Comparison of ENCODE assay signal across 11 cellular contexts in genomic region chr12:6830286-6830892, GRCh38. TPM values are rescaled to one million over a fixed set of nuclear protein-coding genes. Genes with fewer than 3 reads are reported as not detected.
DNase-seq lines count a peak whose midpoint lies in the region; ATAC-seq and TF ChIP-seq lines count a peak whose summit lies in the region.
"Had no signal": no experiment of that assay in that cellular context is flagged by ENCODE, and none has a peak within 500 bp of the region (broad histone marks: within the 10 kb centered on the region; RNA-seq: fewer than 3 reads in every experiment).

No MANE protein-coding gene starts in this region.

- H3K9me3 Mint-ChIP-seq in activated CD8-positive, alpha-beta T cell treated with anti-CD3 and anti-CD28 coated beads for 36 hours: no peaks in the 10 kb centered on the region
- H3K9me3 Mint-ChIP-seq in activated CD8-positive, alpha-beta T cell treated with anti-CD3 and anti-CD28 coated beads, Interleukin-2, amount 10 ng/mL, durations not matched to agents 7 days and 5 days (ENCODE audit: insufficient read depth): no peaks in the 10 kb centered on the region
- H3K9me3 Mint-ChIP-seq: activated B cell treated with CpG ODN at 0.5 μM for 24 hours; activated naive CD4-positive, alpha-beta T cell treated with anti-CD3 and anti-CD28 coated beads for 36 hours had no signal

- DNase-seq in activated CD8-positive, alpha-beta T cell treated with anti-CD3 and anti-CD28 coated beads for 36 hours: no peak
- DNase-seq in activated CD8-positive, alpha-beta T cell treated with anti-CD3 and anti-CD28 coated beads, Interleukin-2, amount 10 ng/mL, durations not matched to agents 7 days and 5 days: no peak
- no peak for DNase-seq in esophagus muscularis mucosa (ENCODE audit: extremely low spot score)
- no peak for DNase-seq in thoracic aorta (ENCODE audit: low spot score)
- no peak for DNase-seq in G401 (ENCODE audit: low spot score)
- no peak for DNase-seq in AML-193 (lab: John Stamatoyannopoulos, UW)
- DNase-seq: ACHN; activated B cell treated with CpG ODN at 0.5 μM for 24 hours; activated naive CD4-positive, alpha-beta T cell treated with anti-CD3 and anti-CD28 coated beads for 36 hours; islet precursor cell; NCI-H2081 treated with DMSO at 0.1 percent for 48 hours had no signal

- CTCF ChIA-PET in activated CD8-positive, alpha-beta T cell treated with anti-CD3 and anti-CD28 coated beads for 36 hours (lab: Charles Lee): interaction anchor here (0.9 to 17.9 kb wide), 7 partner anchors 17 to 146 kb away, joined by 3 to 341 read pairs (median 5); partner anchors contain the start of genes CDCA3, MLF2, PTMS and SPSB2
- CTCF ChIA-PET in activated CD8-positive, alpha-beta T cell treated with anti-CD3 and anti-CD28 coated beads, Interleukin-2, amount 10 ng/mL, durations not matched to agents 7 days and 5 days (lab: Charles Lee): interaction anchor here (1.1 kb wide), 3 partner anchors 61 to 77 kb away, joined by 3 to 5 read pairs (median 4); partner anchors contain the start of gene MLF2

- H3K4me1 ChIP-seq in esophagus muscularis mucosa: peaks cover 20 to 47% (median 43%) of the 10 kb centered on the region in 4 donors
- peaks cover 7 to 35% of the 10 kb centered on the region in 2 donors for H3K4me1 ChIP-seq in thoracic aorta (ENCODE audit: control insufficient read depth in 1 of 2, low read depth in 2 of 2)

- H3K4me3 Mint-ChIP-seq in activated CD8-positive, alpha-beta T cell treated with anti-CD3 and anti-CD28 coated beads for 36 hours: peak overlapping the region; percentile 79
- no peak overlapping the region for H3K4me3 Mint-ChIP-seq in activated CD8-positive, alpha-beta T cell treated with anti-CD3 and anti-CD28 coated beads, Interleukin-2, amount 10 ng/mL, durations not matched to agents 7 days and 5 days

- no peaks in the 10 kb centered on the region for H3K9me3 ChIP-seq in esophagus muscularis mucosa
- no peaks in the 10 kb centered on the region for H3K9me3 ChIP-seq in thoracic aorta

- no peak overlapping the region for H3K4me3 ChIP-seq in esophagus muscularis mucosa
- H3K4me3 ChIP-seq in thoracic aorta: no peak overlapping the region

- in situ Hi-C loops in G401 (cut with HindIII; ENCODE audit: low sequenced_read_pairs): no loop called here

- POLR2A ChIA-PET in activated CD8-positive, alpha-beta T cell treated with anti-CD3 and anti-CD28 coated beads for 36 hours (lab: Charles Lee): interaction anchor here (0.7 to 1.5 kb wide), 5 partner anchors 22 to 141 kb away, joined by 3 to 5 read pairs (median 4); partner anchors contain the start of genes TPI1, USP5 and ZNF384
- POLR2A ChIA-PET in activated CD8-positive, alpha-beta T cell treated with anti-CD3 and anti-CD28 coated beads, Interleukin-2, amount 10 ng/mL, durations not matched to agents 7 days and 5 days (lab: Charles Lee): interaction anchor here (0.6 to 1.0 kb wide), 2 partner anchors 41 to 56 kb away, joined by 3 read pairs; no protein-coding TSS in a partner anchor

- no peaks in the 10 kb centered on the region for H3K36me3 Mint-ChIP-seq in activated CD8-positive, alpha-beta T cell treated with anti-CD3 and anti-CD28 coated beads for 36 hours (ENCODE audit: low read depth)
- H3K36me3 Mint-ChIP-seq in activated CD8-positive, alpha-beta T cell treated with anti-CD3 and anti-CD28 coated beads, Interleukin-2, amount 10 ng/mL, durations not matched to agents 7 days and 5 days (ENCODE audit: low read depth): no peaks in the 10 kb centered on the region

- H3K36me3 ChIP-seq in esophagus muscularis mucosa (peaks cover 0 to 49% (median 22%) of the 10 kb centered on the region in 4 donors), thoracic aorta (peaks cover 15% of the 10 kb centered on the region)

- no peak for TF ChIP-seq EP300 in esophagus muscularis mucosa (IDR thresholded peaks at IDR 0.05)

- H3K27ac ChIP-seq in esophagus muscularis mucosa (replicated peaks in 1 of 4): peak overlapping the region in 3 of 4 donors; percentile 87 to 88 (median 88)
- H3K27ac ChIP-seq in thoracic aorta: peak overlapping the region; percentile 81 to 89

- intact Hi-C loops in activated CD8-positive, alpha-beta T cell treated with anti-CD3 and anti-CD28 coated beads for 36 hours (cut with micrococcal nuclease): no loop called here
- intact Hi-C loops in esophagus muscularis mucosa (cut with DNase I): no loop called here

- H3K27me3 ChIP-seq in esophagus muscularis mucosa: peaks cover 0 to under 1% (median 0%) of the 10 kb centered on the region in 4 donors
- no peaks in the 10 kb centered on the region for H3K27me3 ChIP-seq in thoracic aorta (replicated peaks; ENCODE audit: insufficient read depth)

- 66% methylated on average over 11 of the region's 11 CpGs for WGBS in esophagus muscularis mucosa

- H3K4me1 Mint-ChIP-seq in activated CD8-positive, alpha-beta T cell treated with anti-CD3 and anti-CD28 coated beads for 36 hours (ENCODE audit: low read depth): peaks cover 27% of the 10 kb centered on the region
- peaks cover 21% of the 10 kb centered on the region for H3K4me1 Mint-ChIP-seq in activated CD8-positive, alpha-beta T cell treated with anti-CD3 and anti-CD28 coated beads, Interleukin-2, amount 10 ng/mL, durations not matched to agents 7 days and 5 days (ENCODE audit: low read depth)

- ATAC-seq in activated CD8-positive, alpha-beta T cell treated with anti-CD3 and anti-CD28 coated beads for 36 hours: no peak
- ATAC-seq in activated CD8-positive, alpha-beta T cell treated with anti-CD3 and anti-CD28 coated beads, Interleukin-2, amount 10 ng/mL, durations not matched to agents 7 days and 5 days: no peak
- no peak for ATAC-seq in thoracic aorta (ENCODE audit: insufficient number of reproducible peaks, low FRiP score, low read depth)

- H3K27ac Mint-ChIP-seq in activated CD8-positive, alpha-beta T cell treated with anti-CD3 and anti-CD28 coated beads for 36 hours: no peak overlapping the region
- no peak overlapping the region for H3K27ac Mint-ChIP-seq in activated CD8-positive, alpha-beta T cell treated with anti-CD3 and anti-CD28 coated beads, Interleukin-2, amount 10 ng/mL, durations not matched to agents 7 days and 5 days
- H3K27ac Mint-ChIP-seq: activated B cell treated with CpG ODN at 0.5 μM for 24 hours; activated naive CD4-positive, alpha-beta T cell treated with anti-CD3 and anti-CD28 coated beads for 36 hours had no signal

- peaks cover 39% of the 10 kb centered on the region for H3K27me3 Mint-ChIP-seq in activated CD8-positive, alpha-beta T cell treated with anti-CD3 and anti-CD28 coated beads for 36 hours
- H3K27me3 Mint-ChIP-seq in activated CD8-positive, alpha-beta T cell treated with anti-CD3 and anti-CD28 coated beads, Interleukin-2, amount 10 ng/mL, durations not matched to agents 7 days and 5 days (ENCODE audit: low read depth): peaks cover 49% of the 10 kb centered on the region

- TF ChIP-seq CTCF in activated CD8-positive, alpha-beta T cell treated with anti-CD3 and anti-CD28 coated beads for 36 hours (IDR thresholded peaks at IDR 0.05): no peak
- TF ChIP-seq CTCF in esophagus muscularis mucosa (IDR thresholded peaks at IDR 0.05) (no peak), thoracic aorta (IDR thresholded peaks at IDR 0.05) (no peak)

- TF ChIP-seq POLR2A in esophagus muscularis mucosa (IDR thresholded peaks at IDR 0.05; ENCODE audit: low read depth): no peak

RNA-seq across cellular contexts. Expression of gene P3H3, which starts 2.2 kb away (rescaled TPM):
- 1 to 10 TPM; 2.1 to 2.3 TPM for total RNA-seq in activated CD8-positive, alpha-beta T cell treated with anti-CD3 and anti-CD28 coated beads for 36 hours
- total RNA-seq in activated CD8-positive, alpha-beta T cell treated with anti-CD3 and anti-CD28 coated beads, Interleukin-2, amount 10 ng/mL, durations not matched to agents 7 days and 5 days: under 1 TPM in 1 of 2 experiments, not detected in 1; 0.26 TPM
- total RNA-seq in esophagus muscularis mucosa: 10 to 100 TPM; 16.4 to 30.7 (median 26.8) TPM
- total RNA-seq in thoracic aorta: 10 to 100 TPM; 66.1 to 77.7 TPM
- total RNA-seq in G401 (2014; rRNA removed; shearing (Covaris generic)): 56.4 and 70.5 TPM in 2 replicates
- total RNA-seq: activated B cell treated with CpG ODN at 0.5 μM for 24 hours had no signal

RNA-seq across cellular contexts. Expression of gene GPR162, which starts 8.8 kb away (rescaled TPM):
- 1 to 10 TPM; 2.0 to 2.1 TPM for total RNA-seq in activated CD8-positive, alpha-beta T cell treated with anti-CD3 and anti-CD28 coated beads for 36 hours
- under 1 TPM; 0.13 to 0.34 TPM for total RNA-seq in activated CD8-positive, alpha-beta T cell treated with anti-CD3 and anti-CD28 coated beads, Interleukin-2, amount 10 ng/mL, durations not matched to agents 7 days and 5 days
- total RNA-seq in esophagus muscularis mucosa (10 to 100 TPM in 2 of 4 donors, 1 to 10 TPM in 2; 3.7 to 12.1 (median 10.0) TPM), thoracic aorta (1 to 10 TPM; 1.1 to 3.1 TPM)
- 37.7 and 59.0 TPM in 2 replicates for total RNA-seq in G401 (2014; rRNA removed; shearing (Covaris generic))
- total RNA-seq: activated B cell treated with CpG ODN at 0.5 μM for 24 hours had no signal

RNA-seq across cellular contexts. Expression of gene GNB3, which starts 10.3 kb away (rescaled TPM):
- 1 to 10 TPM in 1 of 2 experiments, under 1 TPM in 1; 0.50 to 1.1 TPM for total RNA-seq in activated CD8-positive, alpha-beta T cell treated with anti-CD3 and anti-CD28 coated beads for 36 hours
- under 1 TPM in 1 of 2 experiments, not detected in 1; 0.08 TPM for total RNA-seq in activated CD8-positive, alpha-beta T cell treated with anti-CD3 and anti-CD28 coated beads, Interleukin-2, amount 10 ng/mL, durations not matched to agents 7 days and 5 days
- total RNA-seq in esophagus muscularis mucosa (1 to 10 TPM in 1 of 4 donors, under 1 TPM in 3; 0.39 to 1.7 (median 0.46) TPM), thoracic aorta (10 to 100 TPM in 1 of 2 donors, 1 to 10 TPM in 1; 9.3 to 16.6 TPM)
- 0.25 and 3.8 TPM in 2 replicates for total RNA-seq in G401 (2014; rRNA removed; shearing (Covaris generic))

RNA-seq across cellular contexts. Expression of gene CDCA3, which starts 20.7 kb away (rescaled TPM):
- total RNA-seq in activated CD8-positive, alpha-beta T cell treated with anti-CD3 and anti-CD28 coated beads for 36 hours: 10 to 100 TPM; 74.6 to 83.8 TPM
- total RNA-seq in activated CD8-positive, alpha-beta T cell treated with anti-CD3 and anti-CD28 coated beads, Interleukin-2, amount 10 ng/mL, durations not matched to agents 7 days and 5 days: 100 to 1,000 TPM; 103 to 115 TPM
- total RNA-seq in esophagus muscularis mucosa: 1 to 10 TPM; 1.2 to 2.9 (median 1.5) TPM
- total RNA-seq in thoracic aorta: 1 to 10 TPM; 1.8 to 1.9 TPM
- total RNA-seq in G401 (2014; rRNA removed; shearing (Covaris generic)): 84.2 and 103 TPM in 2 replicates

RNA-seq across cellular contexts. Expression of gene USP5, which starts 21.6 kb away (rescaled TPM):
- 100 to 1,000 TPM; 109 to 112 TPM for total RNA-seq in activated CD8-positive, alpha-beta T cell treated with anti-CD3 and anti-CD28 coated beads for 36 hours
- total RNA-seq in activated CD8-positive, alpha-beta T cell treated with anti-CD3 and anti-CD28 coated beads, Interleukin-2, amount 10 ng/mL, durations not matched to agents 7 days and 5 days: 100 to 1,000 TPM; 105 to 108 TPM
- 10 to 100 TPM; 49.8 to 68.7 (median 58.4) TPM for total RNA-seq in esophagus muscularis mucosa
- 10 to 100 TPM; 54.3 to 62.7 TPM for total RNA-seq in thoracic aorta
- 137 and 156 TPM in 2 replicates for total RNA-seq in G401 (2014; rRNA removed; shearing (Covaris generic))

Comparison
In these comparisons a context has a peak if more than half of its experiments do, and no peak if none do; other contexts are left out.
1. RNA of gene P3H3, which starts 2.2 kb away (total RNA-seq): 66.1 to 77.7 TPM in thoracic aorta, 56.4 to 70.5 TPM in G401 and 16.4 to 30.7 TPM in esophagus muscularis mucosa; 2.1 to 2.3 TPM in activated CD8-positive, alpha-beta T cell treated with anti-CD3 and anti-CD28 coated beads for 36 hours and 0.26 TPM in activated CD8-positive, alpha-beta T cell treated with anti-CD3 and anti-CD28 coated beads, Interleukin-2, amount 10 ng/mL, durations not matched to agents 7 days and 5 days; every median in the first group is over 4 times any median in the second.